9 cellular contexts compared by ENCODE assay signal in genomic region chr14:35340616-35341453, GRCh38. TPM values are rescaled to one million over a fixed set of nuclear protein-coding genes. Genes with fewer than 3 reads are reported as not detected.
A peak's percentile ranks its signal among the peaks of the same experiment; 100 is the strongest.
DNase-seq lines count a peak whose midpoint lies in the region; ATAC-seq and TF ChIP-seq lines count a peak whose summit lies in the region.
"Had no signal": no experiment of that assay in that cellular context is flagged by ENCODE, and none has a peak within 500 bp of the region (broad histone marks: within the 10 kb centered on the region; RNA-seq: fewer than 3 reads in every experiment).

No MANE protein-coding gene starts in this region.

- H3K4me3 ChIP-seq in PC-3 (ENCODE audit: low read length) (no peak overlapping the region), breast epithelium (peak overlapping the region in 1 of 3 donors; percentile 54), mucosa of descending colon (no peak overlapping the region)

- BruUV-seq in PC-3 (replicated peaks; lab: Mats Ljungman, UMichigan), result no TSS peak

- TF ChIP-seq CTCF in PC-3 (conservative IDR thresholded peaks at IDR 0.05; ENCODE audit: low read depth, low read length), result no peak
- no peak for TF ChIP-seq CTCF in breast epithelium (IDR thresholded peaks at IDR 0.05)
- no peak for TF ChIP-seq CTCF in mucosa of descending colon (IDR thresholded peaks at IDR 0.05)

- CTCF ChIA-PET in PC-3 (lab: Charles Lee), result interaction anchor here (0.6 to 1.1 kb wide), 2 partner anchors 8 to 9 kb away, joined by 3 read pairs; no protein-coding TSS in a partner anchor

- H3K27me3 ChIP-seq in PC-3 (ENCODE audit: low read length), result no peaks in the 10 kb centered on the region
- no peaks in the 10 kb centered on the region for H3K27me3 ChIP-seq in breast epithelium

- ATAC-seq in PC-3, result no peak
- peak; percentile 7 for ATAC-seq in mucosa of descending colon

- H3K27ac ChIP-seq in PC-3 (ENCODE audit: low read length) (no peak overlapping the region), breast epithelium (peak overlapping the region; percentile 96 to 97), substantia nigra (ENCODE audit: low read depth, low read length, poor library complexity, severe bottlenecking) (peak overlapping the region; percentile 97)

- peak overlapping the region; percentile 76 for H2AFZ ChIP-seq in PC-3 (ENCODE audit: low read length)

- intact Hi-C loops in PC-3 (cut with micrococcal nuclease), result no loop called here
- intact Hi-C loops in breast epithelium (cut with DNase I; ENCODE audit: low total_unique reads), result no loop called here
- intact Hi-C loops in mucosa of descending colon (cut with DNase I, micrococcal nuclease), result loop anchor here in 1 of 2 donors (5.0 kb wide), 1 partner anchor 61 kb away; the partner anchor contains the start of gene NFKBIA

- no peak overlapping the region for H3K9ac ChIP-seq in PC-3 (ENCODE audit: low read length)

- H3K4me2 ChIP-seq in PC-3 (ENCODE audit: low read length), result no peak overlapping the region

- H3K9me3 ChIP-seq in PC-3 (ENCODE audit: low read length), result no peaks in the 10 kb centered on the region
- no peaks in the 10 kb centered on the region for H3K9me3 ChIP-seq in breast epithelium
- H3K9me3 ChIP-seq in mucosa of descending colon, result no peaks in the 10 kb centered on the region

- H3K4me1 ChIP-seq in PC-3 (ENCODE audit: insufficient read depth, low read length) (peaks cover 25% of the 10 kb centered on the region), breast epithelium (peaks cover 17 to 23% of the 10 kb centered on the region in 2 donors), mucosa of descending colon (ENCODE audit: low read depth) (peaks cover 71% of the 10 kb centered on the region)

- H4K20me1 ChIP-seq in PC-3 (ENCODE audit: low read length), result no peaks in the 10 kb centered on the region

- H3K36me3 ChIP-seq in PC-3 (ENCODE audit: low read depth, low read length) (no peaks in the 10 kb centered on the region), breast epithelium (no peaks in the 10 kb centered on the region), mucosa of descending colon (ENCODE audit: low read depth) (no peaks in the 10 kb centered on the region)

- H3F3A ChIP-seq in PC-3 (ENCODE audit: low read length, unreplicated experiment), result no peaks in the 10 kb centered on the region

- no peaks in the 10 kb centered on the region for H3K79me2 ChIP-seq in PC-3 (ENCODE audit: low read length)

- POLR2A ChIA-PET in PC-3 (lab: Charles Lee; ENCODE audit: unreplicated experiment), result interaction anchor here (0.7 kb wide), 1 partner anchor 29 kb away, joined by 5 read pairs; no protein-coding TSS in a partner anchor

- no peaks in the 10 kb centered on the region for H3K9me2 ChIP-seq in PC-3 (replicated peaks; ENCODE audit: low read length)

- no peak for TF ChIP-seq POLR2A in breast epithelium (IDR thresholded peaks at IDR 0.05)

- DNase-seq in PC-3 (no peak), breast epithelium (ENCODE audit: low spot score in 2 of 2) (no peak), mucosa of descending colon (peak in 1 of 3 donors; percentile 42), substantia nigra (lab: John Stamatoyannopoulos, UW) (no peak), EL (no peak), HPDE6-E6E7 (ENCODE audit: extremely low spot score) (no peak), SK-N-DZ (ENCODE audit: low spot score) (no peak)
- DNase-seq in stimulated activated CD4-positive, alpha-beta T cell treated with anti-CD3 and anti-CD28 coated beads, Interleukin-4, amount 100 ng/mL, for 1 hour, result no peak
- DNase-seq: activated CD8-positive, alpha-beta memory T cell treated with anti-CD3 and anti-CD28 coated beads, Interleukin-2, amount 50 U/mL, for 4 hours had no signal

RNA-seq across cellular contexts. Expression of gene PSMA6, which starts 48.7 kb away (rescaled TPM):
- 307 and 308 TPM in 2 replicates for total RNA-seq in PC-3 (2014; rRNA removed)
- 100 to 1,000 TPM; 150 to 170 (median 156) TPM for total RNA-seq in breast epithelium
- 100 to 1,000 TPM; 130 to 183 (median 159) TPM for total RNA-seq in mucosa of descending colon
- polyA plus RNA-seq in SK-N-DZ (2014; cell fraction: cytosol; rRNA removed), result 629 and 652 TPM in 2 replicates
- polyA plus RNA-seq in SK-N-DZ (2014; cell fraction: nucleus; rRNA removed), result 256 and 362 TPM in 2 replicates
